Comparison of ENCODE assay signal across 1 cellular context in the genomic region with DNA sequence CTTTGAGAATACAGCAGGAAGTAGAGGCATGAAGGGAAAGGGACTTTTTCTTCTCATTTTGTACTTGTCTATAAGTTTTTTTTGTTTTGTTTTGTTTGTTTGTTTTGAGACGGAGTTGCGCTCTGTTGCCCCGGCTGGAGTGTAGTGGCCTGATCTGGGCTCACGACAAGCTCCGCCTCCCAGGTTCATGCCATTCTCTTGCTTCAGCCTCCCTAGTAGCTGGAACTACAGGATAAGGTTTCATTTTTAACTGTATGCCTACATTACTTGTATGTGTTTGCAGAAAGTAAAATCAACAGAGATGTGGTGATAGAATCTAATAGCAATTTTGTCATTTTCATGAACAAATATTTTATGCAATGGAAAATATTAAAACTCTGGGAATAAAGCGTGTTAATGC. TPM values are rescaled to one million over a fixed set of nuclear protein-coding genes. Genes with fewer than 3 reads are reported as not detected.
"Had no signal": no experiment of that assay in that cellular context is flagged by ENCODE, and none has a peak within 500 bp of the region (broad histone marks: within the 10 kb centered on the region; RNA-seq: fewer than 3 reads in every experiment).

No MANE protein-coding gene starts in this region.

RNA-seq across cellular contexts. Expression of a gene that starts 38.1 kb away (rescaled TPM):
- total RNA-seq: NCI-H460 had no signal
